8 cellular contexts compared by ENCODE assay signal in the genomic region with DNA sequence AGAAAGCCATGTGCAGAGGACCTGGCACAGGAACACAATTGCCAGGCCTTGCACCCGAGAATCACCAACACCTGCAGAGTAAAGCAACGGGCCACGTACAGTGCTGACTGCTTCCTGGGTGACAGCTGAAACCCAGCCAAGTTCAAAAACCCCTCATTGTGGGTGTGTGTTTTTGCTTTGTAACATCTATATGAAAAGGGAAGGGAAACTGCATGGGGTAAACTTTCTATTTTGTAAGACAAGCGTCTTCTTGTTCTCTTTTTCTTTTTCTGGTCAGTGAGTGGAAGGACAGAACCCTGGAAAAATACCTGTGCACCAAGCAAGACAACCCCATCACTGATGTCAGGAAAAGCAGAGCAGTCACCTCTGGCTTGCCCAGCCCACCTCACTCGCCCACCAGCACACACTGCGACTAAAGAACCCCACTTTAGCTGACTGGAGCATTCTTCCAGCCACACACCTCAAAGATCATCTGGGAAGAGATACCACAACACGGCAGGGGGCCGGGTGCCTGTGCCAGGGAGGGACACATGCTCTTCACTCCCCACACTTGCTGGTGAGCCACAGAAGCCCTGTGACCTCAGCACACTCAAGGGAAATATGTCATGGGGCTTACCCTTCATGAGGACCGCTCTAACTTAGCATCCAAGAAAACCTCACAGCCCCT.
DNase-seq lines count a peak whose midpoint lies in the region; ATAC-seq, FAIRE-seq and TF ChIP-seq lines count a peak whose summit lies in the region.

No MANE protein-coding gene starts in this region.

- no peaks in the 10 kb centered on the region for H3K9me3 ChIP-seq in H1 (ENCODE audit: insufficient read depth in 2 of 2, low read depth in 1 of 2, low read length in 1 of 2)
- H3K9me3 ChIP-seq in small intestine (ENCODE audit: control insufficient read depth, low read depth): no peaks in the 10 kb centered on the region

- no peak overlapping the region for H3K4ac ChIP-seq in H1 (replicated peaks; ENCODE audit: insufficient read length, low read depth, low read length)

- H3K27ac ChIP-seq in H1 (ENCODE audit: low read depth, low read length) (no peak overlapping the region), small intestine (ENCODE audit: low read depth in 1 of 2, low read length in 1 of 2) (peak overlapping the region in 1 of 2 donors; percentile 43)

- no peaks in the 10 kb centered on the region for H3K79me2 ChIP-seq in H1 (ENCODE audit: control insufficient read depth in 1 of 2, insufficient read depth in 2 of 2, low read length in 2 of 2)

- no peak overlapping the region for H2BK5ac ChIP-seq in H1 (ENCODE audit: low read depth, low read length)

- no peaks in the 10 kb centered on the region for H4K20me1 ChIP-seq in H1 (replicated peaks in 1 of 2; ENCODE audit: control insufficient read depth in 1 of 2, insufficient read depth in 2 of 2, low read length in 2 of 2)

- no peak overlapping the region for H3K14ac ChIP-seq in H1 (ENCODE audit: insufficient read length)

- H3K56ac ChIP-seq in H1 (replicated peaks; ENCODE audit: insufficient read length, low read depth, low read length): no peak overlapping the region

- CTCF ChIA-PET in H1 (lab: Charles Lee; ENCODE audit: partially characterized antibody): no interaction called here

- TF ChIP-seq RAD21 in H1 (IDR thresholded peaks at IDR 0.05 in 1 of 2, conservative IDR thresholded peaks at IDR 0.05 in 1 of 2; ENCODE audit: low read depth in 2 of 2, low read length in 2 of 2): no peak

- no peaks in the 10 kb centered on the region for H3K23me2 ChIP-seq in H1 (ENCODE audit: low read depth, low read length)

- TF ChIP-seq POLR2A in H1 (IDR thresholded peaks at IDR 0.05; ENCODE audit: control extremely low read depth in 1 of 2, low read depth in 2 of 2, low read length in 2 of 2): no peak

- H2BK20ac ChIP-seq in H1 (ENCODE audit: low read length): no peak overlapping the region

- DNase-seq in NCI-H2029 (lab: John Stamatoyannopoulos, UW) (peak; percentile 9), NCI-H2029 treated with DMSO at 0.1 percent for 48 hours (lab: John Stamatoyannopoulos, UW) (no peak), H1 (ENCODE audit: low read depth in 1 of 2, low spot score in 2 of 2) (no peak), GF-D8 (lab: John Stamatoyannopoulos, UW) (no peak), small intestine (no peak), EL (no peak)

- H3K4me1 ChIP-seq in H1 (replicated peaks in 1 of 4; ENCODE audit: control insufficient read depth in 3 of 4, insufficient read depth in 4 of 4, low read length in 3 of 4) (peaks cover 0 to 13% (median 7%) of the 10 kb centered on the region in 4 experiments), small intestine (ENCODE audit: control insufficient read depth in 2 of 2, insufficient read depth in 1 of 2, low read depth in 1 of 2, low read length in 1 of 2) (peaks cover 0 to 2% of the 10 kb centered on the region in 2 donors)

- no peak for TF ChIP-seq EP300 in H1 (IDR thresholded peaks at IDR 0.05; ENCODE audit: borderline replicate concordance in 1 of 2, low read depth in 2 of 2, low read length in 2 of 2)

- no peak for TF ChIP-seq CTCF in H1 (IDR thresholded peaks at IDR 0.05; ENCODE audit: control extremely low read depth in 1 of 3, insufficient read depth in 1 of 3, low read depth in 1 of 3, low read length in 3 of 3)

- no peak overlapping the region for H3K9ac ChIP-seq in H1 (replicated peaks in 1 of 4; ENCODE audit: extremely low read depth in 1 of 4, low read depth in 3 of 4, low read length in 3 of 4)

- H2AFZ ChIP-seq in H1 (ENCODE audit: low read length): no peak overlapping the region

- ATAC-seq in GM21515 (IDR thresholded peaks at IDR 0.05; ENCODE audit: unreplicated experiment) (peak; percentile 92), HG03575 (IDR thresholded peaks at IDR 0.05; ENCODE audit: extremely low read depth, insufficient number of reproducible peaks, low FRiP score, unreplicated experiment) (peak; percentile 80)

- H2BK12ac ChIP-seq in H1 (ENCODE audit: low read depth, low read length): peak overlapping the region; percentile 55; the same call in 1 of the 2 replicates

- H4K91ac ChIP-seq in H1 (replicated peaks; ENCODE audit: insufficient read length, low read length): no peak overlapping the region

- FAIRE-seq in H1 (lab: Jason Lieb, UNC) (no peak), small intestine (lab: Jason Lieb, UNC) (no peak)

- no peaks in the 10 kb centered on the region for H3K79me1 ChIP-seq in H1 (ENCODE audit: low read depth, low read length)

- H3K36me3 ChIP-seq in H1 (ENCODE audit: control insufficient read depth in 2 of 4, insufficient read depth in 4 of 4, low read length in 3 of 4) (no peaks in the 10 kb centered on the region), small intestine (ENCODE audit: control insufficient read depth in 2 of 2, insufficient read depth in 2 of 2, low read length in 2 of 2) (no peaks in the 10 kb centered on the region)

- POLR2A ChIA-PET in H1 (lab: Charles Lee; ENCODE audit: partially characterized antibody): interaction anchor here (0.6 to 1.2 kb wide), 2 partner anchors 9 to 15 kb away, joined by 3 read pairs; no protein-coding TSS in a partner anchor

- no peak overlapping the region for H3K4me2 ChIP-seq in H1 (ENCODE audit: insufficient read depth in 1 of 2, low read depth in 2 of 2, low read length in 2 of 2)

- 82% methylated on average over 8 of the region's 9 CpGs; no CpG with 5 or more reads in 1 of the 2 experiments for WGBS in H1 (ENCODE audit: extremely low coverage in 1 of 2, insufficient coverage in 1 of 2, insufficient read length in 1 of 2, insufficient replicate concordance in 2 of 2, low coverage in 1 of 2, low lambda C conversion rate in 2 of 2, missing lambda C conversion rate in 1 of 2), 2 experiments
- WGBS in small intestine, 3 donors: 56 to 64% (median 61%) methylated on average over 9 of the region's 9 CpGs

- H2BK120ac ChIP-seq in H1 (replicated peaks; ENCODE audit: low read depth, low read length): no peak overlapping the region

- H3K4me3 ChIP-seq in H1 (ENCODE audit: extremely low read depth in 1 of 4, insufficient read depth in 2 of 4, low read depth in 3 of 4, low read length in 4 of 4): no peak overlapping the region
- H3K4me3 ChIP-seq in small intestine (ENCODE audit: low read depth in 1 of 2, low read length in 2 of 2): no peak overlapping the region

- H3K27me3 ChIP-seq in H1 (replicated peaks in 1 of 4; ENCODE audit: control insufficient read depth in 3 of 4, extremely low read depth in 1 of 4, insufficient read depth in 3 of 4, low read length in 3 of 4): no peaks in the 10 kb centered on the region
- H3K27me3 ChIP-seq in small intestine (ENCODE audit: control insufficient read depth in 2 of 2, insufficient read depth in 2 of 2, low read length in 2 of 2): no peaks in the 10 kb centered on the region

- H3K18ac ChIP-seq in H1 (ENCODE audit: extremely low read depth, low read length): no peak overlapping the region

- no peak overlapping the region for H3K23ac ChIP-seq in H1 (ENCODE audit: insufficient read length)

- no peak overlapping the region for H4K5ac ChIP-seq in H1 (ENCODE audit: insufficient read length, low read depth, low read length)

- H2AK5ac ChIP-seq in H1 (ENCODE audit: low read depth, low read length): no peak overlapping the region

- H2BK15ac ChIP-seq in H1 (ENCODE audit: low read length): no peak overlapping the region

- 0 out of 2 replicates have a peak overlapping the region, but pooled peaks have one; percentile 62 for H4K8ac ChIP-seq in H1 (ENCODE audit: extremely low read depth, insufficient read depth, low read length)

TF ChIP-seq in H1, 55 proteins besides CTCF, POLR2A, EP300 and RAD21:
- TF ChIP-seq HDAC6 (IDR thresholded peaks at IDR 0.05; ENCODE audit: low read depth, low read length) (no peak), KDM1A (IDR thresholded peaks at IDR 0.05; ENCODE audit: borderline replicate concordance, low read length) (no peak), BRCA1 (IDR thresholded peaks at IDR 0.05; ENCODE audit: low read depth, low read length) (no peak), JUND (IDR thresholded peaks at IDR 0.05; ENCODE audit: low read length) (no peak), SIN3A (conservative IDR thresholded peaks at IDR 0.05 in 1 of 2, IDR thresholded peaks at IDR 0.05 in 1 of 2; ENCODE audit: low read depth in 1 of 2, low read length in 2 of 2) (no peak), SIRT6 (IDR thresholded peaks at IDR 0.05; ENCODE audit: low read length) (no peak), ZNF274 (IDR thresholded peaks at IDR 0.05; ENCODE audit: borderline replicate concordance, extremely low read depth, low read length) (no peak), TAF7 (optimal IDR thresholded peaks at IDR 0.05; ENCODE audit: borderline replicate concordance, low read depth, low read length) (no peak), SRF (IDR thresholded peaks at IDR 0.05; ENCODE audit: low read depth, low read length) (no peak), GTF2F1 (IDR thresholded peaks at IDR 0.05; ENCODE audit: borderline replicate concordance, low read depth, low read length) (no peak)
TF ChIP-seq in H1: peak in this region for 0.
